In the genomic region with DNA sequence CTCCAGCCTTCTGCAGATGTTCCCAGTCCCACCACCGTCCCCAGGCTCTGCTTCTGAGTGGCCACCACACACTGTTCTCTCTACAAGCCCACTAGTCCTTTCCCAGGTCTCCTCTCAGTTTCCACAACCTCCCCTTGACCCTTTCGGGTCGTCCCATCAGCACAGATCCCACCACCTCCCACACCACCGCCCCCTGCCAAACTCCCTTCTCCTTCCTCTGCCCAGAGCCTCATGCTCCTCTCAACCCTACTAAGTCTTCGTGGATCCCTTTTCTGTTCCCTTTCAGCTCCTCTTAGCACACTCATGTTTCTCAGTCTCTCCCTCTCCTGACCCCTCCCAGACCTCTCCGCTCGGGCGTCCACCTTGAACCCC, we compare ENCODE assay signal across 9 cellular contexts. TPM values are rescaled to one million over a fixed set of nuclear protein-coding genes. Genes with fewer than 3 reads are reported as not detected.
DNase-seq lines count a peak whose midpoint lies in the region; ATAC-seq, FAIRE-seq and TF ChIP-seq lines count a peak whose summit lies in the region.
"Had no signal": no experiment of that assay in that cellular context is flagged by ENCODE, and none has a peak within 500 bp of the region (broad histone marks: within the 10 kb centered on the region; RNA-seq: fewer than 3 reads in every experiment).

No MANE protein-coding gene starts in this region.

- H3K4me3 Mint-ChIP-seq in HFFc6, result peak overlapping the region; percentile 99
- H3K4me3 Mint-ChIP-seq in activated CD8-positive, alpha-beta T cell treated with anti-CD3 and anti-CD28 coated beads for 36 hours, result peak overlapping the region; percentile 98
- peak overlapping the region; percentile 100 for H3K4me3 Mint-ChIP-seq in stimulated activated effector memory CD8-positive, alpha-beta T cell treated with anti-CD3 and anti-CD28 coated beads, Interleukin-12 subunit alpha, Interleukin-12 subunit beta, amount 100 ng/mL, for 72 hours

- POLR2A ChIA-PET in activated CD8-positive, alpha-beta T cell treated with anti-CD3 and anti-CD28 coated beads for 36 hours (lab: Charles Lee), result interaction anchor here (0.9 to 1.9 kb wide), 7 partner anchors 11 to 98 kb away, joined by 3 to 5 read pairs (median 4); no protein-coding TSS in a partner anchor

- peak overlapping the region; percentile 16 for H3K4me3 ChIP-seq in hepatocyte

- H3K27ac Mint-ChIP-seq in HFFc6, result peak overlapping the region; percentile 99
- H3K27ac Mint-ChIP-seq in activated CD8-positive, alpha-beta T cell treated with anti-CD3 and anti-CD28 coated beads for 36 hours, result peak overlapping the region; percentile 68
- H3K27ac Mint-ChIP-seq in stimulated activated effector memory CD8-positive, alpha-beta T cell treated with anti-CD3 and anti-CD28 coated beads, Interleukin-12 subunit alpha, Interleukin-12 subunit beta, amount 100 ng/mL, for 72 hours, result peak overlapping the region; percentile 99

- no peak overlapping the region for H2AFZ ChIP-seq in hepatocyte

- no peaks in the 10 kb centered on the region for H3K36me3 ChIP-seq in hepatocyte (replicated peaks; ENCODE audit: insufficient read depth, low read depth)

- H3K27ac ChIP-seq in hepatocyte, result peak overlapping the region; percentile 97

- peaks cover 10% of the 10 kb centered on the region for H3K27me3 Mint-ChIP-seq in HFFc6 (ENCODE audit: insufficient read depth)
- no peaks in the 10 kb centered on the region for H3K27me3 Mint-ChIP-seq in activated CD8-positive, alpha-beta T cell treated with anti-CD3 and anti-CD28 coated beads for 36 hours

- no peak for TF ChIP-seq CTCF in HFFc6 (IDR thresholded peaks at IDR 0.05)
- no peak for TF ChIP-seq CTCF in activated CD8-positive, alpha-beta T cell treated with anti-CD3 and anti-CD28 coated beads for 36 hours (IDR thresholded peaks at IDR 0.05)
- no peak for TF ChIP-seq CTCF in hepatocyte (IDR thresholded peaks at IDR 0.05; ENCODE audit: poor library complexity)

- FAIRE-seq in GM19239 (lab: Jason Lieb, UNC), result no peak
- FAIRE-seq: TTC549 had no signal

- H3K27me3 ChIP-seq in hepatocyte, result no peaks in the 10 kb centered on the region

- H3K4me1 Mint-ChIP-seq in HFFc6 (ENCODE audit: low read depth), result peaks cover 42% of the 10 kb centered on the region
- peaks cover 72% of the 10 kb centered on the region for H3K4me1 Mint-ChIP-seq in activated CD8-positive, alpha-beta T cell treated with anti-CD3 and anti-CD28 coated beads for 36 hours (ENCODE audit: low read depth)
- H3K4me1 Mint-ChIP-seq in stimulated activated effector memory CD8-positive, alpha-beta T cell treated with anti-CD3 and anti-CD28 coated beads, Interleukin-12 subunit alpha, Interleukin-12 subunit beta, amount 100 ng/mL, for 72 hours, result peaks cover 88% of the 10 kb centered on the region

- ATAC-seq in activated CD8-positive, alpha-beta T cell treated with anti-CD3 and anti-CD28 coated beads for 36 hours, result no peak
- ATAC-seq in stimulated activated effector memory CD8-positive, alpha-beta T cell treated with anti-CD3 and anti-CD28 coated beads, Interleukin-12 subunit alpha, Interleukin-12 subunit beta, amount 100 ng/mL, for 72 hours, result no peak
- no peak for ATAC-seq in GM19351 (IDR thresholded peaks at IDR 0.05; ENCODE audit: unreplicated experiment)

- no peaks in the 10 kb centered on the region for H3K9me3 Mint-ChIP-seq in HFFc6
- no peaks in the 10 kb centered on the region for H3K9me3 Mint-ChIP-seq in activated CD8-positive, alpha-beta T cell treated with anti-CD3 and anti-CD28 coated beads for 36 hours
- H3K9me3 Mint-ChIP-seq in stimulated activated effector memory CD8-positive, alpha-beta T cell treated with anti-CD3 and anti-CD28 coated beads, Interleukin-12 subunit alpha, Interleukin-12 subunit beta, amount 100 ng/mL, for 72 hours, result no peaks in the 10 kb centered on the region

- peaks cover 42% of the 10 kb centered on the region for H4K20me1 ChIP-seq in hepatocyte (ENCODE audit: insufficient read depth, poor library complexity, severe bottlenecking)

- intact Hi-C loops in activated CD8-positive, alpha-beta T cell treated with anti-CD3 and anti-CD28 coated beads for 36 hours (cut with micrococcal nuclease), result loop anchor here (10.0 kb wide), 1 partner anchor 78 kb away; no protein-coding TSS in a partner anchor

- H3K4me2 ChIP-seq in hepatocyte, result peak overlapping the region; percentile 92

- CTCF ChIA-PET in activated CD8-positive, alpha-beta T cell treated with anti-CD3 and anti-CD28 coated beads for 36 hours (lab: Charles Lee), result interaction anchor here (1.1 to 5.4 kb wide), 2 partner anchors 27 to 77 kb away, joined by 3 to 37 read pairs; a partner anchor contains a TSS

- H3K79me2 ChIP-seq in hepatocyte, result peaks cover 67% of the 10 kb centered on the region

- WGBS in hepatocyte (ENCODE audit: low lambda C conversion rate, missing lambda C conversion rate), result 85% methylated on average over 6 of the region's 8 CpGs

- DNase-seq in HFFc6 (no peak), hepatocyte (ENCODE audit: low spot score) (no peak), dedifferentiated amniotic fluid mesenchymal stem cell (ENCODE audit: extremely low spot score) (no peak), GM19239 (ENCODE audit: insufficient read length, low spot score) (no peak)
- no peak for DNase-seq in activated CD8-positive, alpha-beta T cell treated with anti-CD3 and anti-CD28 coated beads for 36 hours
- no peak for DNase-seq in stimulated activated effector memory CD8-positive, alpha-beta T cell treated with anti-CD3 and anti-CD28 coated beads, Interleukin-12 subunit alpha, Interleukin-12 subunit beta, amount 100 ng/mL, for 72 hours (ENCODE audit: low spot score in 2 of 2)
- no peak for DNase-seq in central memory CD4-positive, alpha-beta T cell

- peaks cover 20% of the 10 kb centered on the region for H3K4me1 ChIP-seq in hepatocyte (ENCODE audit: insufficient read depth)

- H3K9me2 ChIP-seq in hepatocyte (replicated peaks; ENCODE audit: insufficient read depth), result no peaks in the 10 kb centered on the region

- H3K36me3 Mint-ChIP-seq in HFFc6 (ENCODE audit: low read depth), result peaks cover 9% of the 10 kb centered on the region
- H3K36me3 Mint-ChIP-seq in activated CD8-positive, alpha-beta T cell treated with anti-CD3 and anti-CD28 coated beads for 36 hours (ENCODE audit: low read depth), result peaks cover 3% of the 10 kb centered on the region
- peaks cover 29% of the 10 kb centered on the region for H3K36me3 Mint-ChIP-seq in stimulated activated effector memory CD8-positive, alpha-beta T cell treated with anti-CD3 and anti-CD28 coated beads, Interleukin-12 subunit alpha, Interleukin-12 subunit beta, amount 100 ng/mL, for 72 hours

- no peaks in the 10 kb centered on the region for H3K9me3 ChIP-seq in hepatocyte (ENCODE audit: low read depth)

RNA-seq across cellular contexts. Expression of a gene that starts 1.9 kb away (rescaled TPM):
- total RNA-seq in HFFc6 (2021; fragmentation: NEBNext Ultra II Directional; extraction: Animal tissue kit (Norgen Biotek cat#: 25700)), result 100 to 1,000 TPM in 5 of 6 experiments, 10 to 100 TPM in 1; 94.4 to 119 (median 109) TPM
- total RNA-seq in activated CD8-positive, alpha-beta T cell treated with anti-CD3 and anti-CD28 coated beads for 36 hours, result 10 to 100 TPM; 43.9 to 47.2 TPM
- total RNA-seq in hepatocyte, result 89.8 and 106 TPM in 2 replicates
- polyA plus RNA-seq in hepatocyte, result 192 and 229 TPM in 2 replicates

RNA-seq across cellular contexts. Expression of a gene that starts 28.9 kb away (rescaled TPM):
- 10 to 100 TPM; 11.1 to 13.6 (median 12.4) TPM for total RNA-seq in HFFc6 (2021; fragmentation: NEBNext Ultra II Directional; extraction: Animal tissue kit (Norgen Biotek cat#: 25700))
- total RNA-seq in activated CD8-positive, alpha-beta T cell treated with anti-CD3 and anti-CD28 coated beads for 36 hours, result 10 to 100 TPM; 10.4 to 11.0 TPM
- 8.3 and 10.1 TPM in 2 replicates for total RNA-seq in hepatocyte
- polyA plus RNA-seq in hepatocyte, result 22.6 and 25.4 TPM in 2 replicates

RNA-seq across cellular contexts. Expression of a gene that starts 41.2 kb away (rescaled TPM):
- total RNA-seq in HFFc6 (2021; fragmentation: NEBNext Ultra II Directional; extraction: Animal tissue kit (Norgen Biotek cat#: 25700)), result not detected
- under 1 TPM; 0.18 to 0.43 TPM for total RNA-seq in activated CD8-positive, alpha-beta T cell treated with anti-CD3 and anti-CD28 coated beads for 36 hours
- total RNA-seq in hepatocyte, result 1.1 and 1.2 TPM in 2 replicates
- 0.24 and 0.40 TPM in 2 replicates for polyA plus RNA-seq in hepatocyte
